Comparison of ENCODE assay signal across 31 cellular contexts in the genomic region with DNA sequence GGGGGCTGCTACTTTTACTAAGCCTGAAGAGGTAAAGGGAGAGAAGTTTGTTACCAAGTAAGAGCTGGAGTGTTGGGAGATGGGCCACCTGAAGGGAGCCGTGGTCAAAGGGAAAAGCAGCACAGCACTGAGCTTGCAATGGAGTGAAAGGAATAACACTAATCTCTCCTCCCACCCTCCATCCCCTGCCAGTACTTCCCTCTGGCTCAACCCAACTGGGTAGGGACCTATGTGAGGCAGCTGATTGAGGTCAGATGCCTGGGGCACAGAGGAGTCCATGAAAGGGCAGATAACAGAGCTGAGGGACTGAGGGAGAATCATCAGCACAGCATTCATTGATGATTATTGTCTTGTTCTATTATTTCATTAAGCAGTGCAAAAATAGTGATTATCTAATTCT.
"Had no signal": no experiment of that assay in that cellular context is flagged by ENCODE, and none has a peak within 500 bp of the region (broad histone marks: within the 10 kb centered on the region; RNA-seq: fewer than 3 reads in every experiment).

No MANE protein-coding gene starts in this region.

- H3K9ac ChIP-seq: parathyroid adenoma had no signal

- H3K4me1 Mint-ChIP-seq: activated CD4-positive, alpha-beta T cell treated with anti-CD3 and anti-CD28 coated beads for 36 hours; activated CD8-positive, alpha-beta memory T cell treated with anti-CD3 and anti-CD28 coated beads, Interleukin-2, amount 10 ng/mL, durations not matched to agents 7 days and 5 days; activated naive CD4-positive, alpha-beta T cell treated with anti-CD3 and anti-CD28 coated beads, Interleukin-2, amount 50 U/mL, for 24 hours; activated naive CD8-positive, alpha-beta T cell treated with anti-CD3 and anti-CD28 coated beads, Interleukin-2, amount 50 U/mL, for 24 hours; stimulated activated memory B cell treated with anti-CD40 and anti-IgM and Interleukin-4, amounts not matched to agents 10 μg/mL and 1 μg/mL and 100 μg/mL, for 72 hours; T-helper 17 cell had no signal

- H3K4me1 ChIP-seq: esophagus muscularis mucosa, foreskin keratinocyte, heart left ventricle, parathyroid adenoma, stomach, thyroid gland, upper lobe of right lung had no signal

- H3K27me3 Mint-ChIP-seq: dendritic cell treated with granulocyte-macrophage colony-stimulating factor and Interleukin-4, amounts not matched to agents 40 ng/mL and 50 ng/mL, for 4 days had no signal

- H2AFZ ChIP-seq: parathyroid adenoma had no signal

- ATAC-seq: activated CD4-positive, alpha-beta T cell treated with anti-CD3 and anti-CD28 coated beads for 36 hours; activated CD8-positive, alpha-beta memory T cell treated with anti-CD3 and anti-CD28 coated beads, Interleukin-2, amount 10 ng/mL, durations not matched to agents 7 days and 5 days; activated CD8-positive, alpha-beta T cell treated with anti-CD3 and anti-CD28 coated beads, Interleukin-2, amount 10 ng/mL, durations not matched to agents 7 days and 5 days; activated naive CD8-positive, alpha-beta T cell treated with anti-CD3 and anti-CD28 coated beads, Interleukin-2, amount 50 U/mL, for 24 hours; foreskin keratinocyte; heart left ventricle; left cardiac atrium; naive thymus-derived CD4-positive, alpha-beta T cell; stimulated activated memory B cell treated with anti-CD40 and anti-IgM and Interleukin-4, amounts not matched to agents 10 μg/mL and 1 μg/mL and 100 μg/mL, for 72 hours; T-helper 17 cell; upper lobe of right lung had no signal

- H3K4me2 ChIP-seq: smooth muscle cell had no signal

- H3K27me3 ChIP-seq: esophagus muscularis mucosa, foreskin keratinocyte, heart left ventricle, right atrium auricular region, stomach, thyroid gland, upper lobe of right lung had no signal

- DNase-seq: activated CD4-positive, alpha-beta T cell treated with anti-CD3 and anti-CD28 coated beads for 36 hours; activated CD4-positive, CD25-positive, alpha-beta regulatory T cell; activated CD8-positive, alpha-beta memory T cell treated with anti-CD3 and anti-CD28 coated beads, Interleukin-2, amount 10 ng/mL, durations not matched to agents 7 days and 5 days; activated CD8-positive, alpha-beta T cell treated with anti-CD3 and anti-CD28 coated beads, Interleukin-2, amount 10 ng/mL, durations not matched to agents 7 days and 5 days; activated naive CD8-positive, alpha-beta T cell treated with anti-CD3 and anti-CD28 coated beads, Interleukin-2, amount 50 U/mL, for 24 hours; activated T-cell treated with anti-CD3 and anti-CD28 coated beads, Interleukin-2, amount 50 U/mL, for 48 hours; amygdala; caudate nucleus; foreskin keratinocyte; heart left ventricle; hypothalamus; left cardiac atrium; midbrain; naive thymus-derived CD4-positive, alpha-beta T cell; occipital lobe; stimulated activated CD4-positive, alpha-beta T cell treated with anti-CD3 and anti-CD28 coated beads, Interleukin-1b, Interleukin-23, amount 100 ng/mL, for 48 hours; stimulated activated CD4-positive, alpha-beta T cell treated with anti-CD3 and anti-CD28 coated beads, Interleukin-4, amount 100 ng/mL, for 4 hours; stimulated activated CD8-positive, alpha-beta memory T cell treated with anti-CD3 and anti-CD28 coated beads, Interleukin-4, amount 100 ng/mL, for 48 hours; stomach; T-helper 17 cell; T1000; thyroid gland; upper lobe of right lung had no signal

- H3K36me3 ChIP-seq: esophagus muscularis mucosa, heart left ventricle, right atrium auricular region, stomach, thyroid gland, upper lobe of right lung had no signal

- H3K9me3 ChIP-seq: esophagus muscularis mucosa, heart left ventricle, right atrium auricular region, stomach, thyroid gland, upper lobe of right lung had no signal

- H3K4me3 Mint-ChIP-seq: activated CD4-positive, alpha-beta T cell treated with anti-CD3 and anti-CD28 coated beads for 36 hours; activated CD8-positive, alpha-beta memory T cell treated with anti-CD3 and anti-CD28 coated beads, Interleukin-2, amount 10 ng/mL, durations not matched to agents 7 days and 5 days; activated CD8-positive, alpha-beta T cell treated with anti-CD3 and anti-CD28 coated beads, Interleukin-2, amount 10 ng/mL, durations not matched to agents 7 days and 5 days; activated naive CD4-positive, alpha-beta T cell treated with anti-CD3 and anti-CD28 coated beads, Interleukin-2, amount 50 U/mL, for 24 hours; activated naive CD8-positive, alpha-beta T cell treated with anti-CD3 and anti-CD28 coated beads, Interleukin-2, amount 50 U/mL, for 24 hours; dendritic cell treated with granulocyte-macrophage colony-stimulating factor and Interleukin-4, amounts not matched to agents 40 ng/mL and 50 ng/mL, for 4 days; naive thymus-derived CD4-positive, alpha-beta T cell; stimulated activated memory B cell treated with anti-CD40 and anti-IgM and Interleukin-4, amounts not matched to agents 10 μg/mL and 1 μg/mL and 100 μg/mL, for 72 hours; T-helper 17 cell had no signal

- H3K27ac ChIP-seq: esophagus muscularis mucosa, foreskin keratinocyte, heart left ventricle, parathyroid adenoma, right atrium auricular region, stomach, thyroid gland, upper lobe of right lung had no signal

- H3K4me3 ChIP-seq: esophagus muscularis mucosa, heart left ventricle, right atrium auricular region, smooth muscle cell, stomach, thyroid gland, upper lobe of right lung had no signal

- H3K79me2 ChIP-seq: parathyroid adenoma had no signal

- H3K27ac Mint-ChIP-seq: activated CD4-positive, alpha-beta T cell treated with anti-CD3 and anti-CD28 coated beads for 36 hours; activated CD8-positive, alpha-beta memory T cell treated with anti-CD3 and anti-CD28 coated beads, Interleukin-2, amount 10 ng/mL, durations not matched to agents 7 days and 5 days; activated CD8-positive, alpha-beta T cell treated with anti-CD3 and anti-CD28 coated beads, Interleukin-2, amount 10 ng/mL, durations not matched to agents 7 days and 5 days; activated naive CD4-positive, alpha-beta T cell treated with anti-CD3 and anti-CD28 coated beads, Interleukin-2, amount 50 U/mL, for 24 hours; activated naive CD8-positive, alpha-beta T cell treated with anti-CD3 and anti-CD28 coated beads, Interleukin-2, amount 50 U/mL, for 24 hours; activated T-helper 2 cell treated with anti-CD3 and anti-CD28 coated beads, Interferon-gamma antibody, Interleukin-2, Interleukin-4, amounts not matched to agents 10 μg/mL and 5 μg/mL and 100 μg/mL, durations not matched to agents 14 hours and 24 hours and 36 hours; dendritic cell treated with granulocyte-macrophage colony-stimulating factor and Interleukin-4, amounts not matched to agents 40 ng/mL and 50 ng/mL, for 4 days; naive thymus-derived CD4-positive, alpha-beta T cell; stimulated activated memory B cell treated with anti-CD40 and anti-IgM and Interleukin-4, amounts not matched to agents 10 μg/mL and 1 μg/mL and 100 μg/mL, for 72 hours; T-helper 17 cell had no signal

- H3K36me3 Mint-ChIP-seq: activated CD8-positive, alpha-beta memory T cell treated with anti-CD3 and anti-CD28 coated beads, Interleukin-2, amount 10 ng/mL, durations not matched to agents 7 days and 5 days; activated naive CD4-positive, alpha-beta T cell treated with anti-CD3 and anti-CD28 coated beads, Interleukin-2, amount 50 U/mL, for 24 hours; stimulated activated memory B cell treated with anti-CD40 and anti-IgM and Interleukin-4, amounts not matched to agents 10 μg/mL and 1 μg/mL and 100 μg/mL, for 72 hours had no signal
